Comparison of ENCODE assay signal across 20 cellular contexts in the genomic region with DNA sequence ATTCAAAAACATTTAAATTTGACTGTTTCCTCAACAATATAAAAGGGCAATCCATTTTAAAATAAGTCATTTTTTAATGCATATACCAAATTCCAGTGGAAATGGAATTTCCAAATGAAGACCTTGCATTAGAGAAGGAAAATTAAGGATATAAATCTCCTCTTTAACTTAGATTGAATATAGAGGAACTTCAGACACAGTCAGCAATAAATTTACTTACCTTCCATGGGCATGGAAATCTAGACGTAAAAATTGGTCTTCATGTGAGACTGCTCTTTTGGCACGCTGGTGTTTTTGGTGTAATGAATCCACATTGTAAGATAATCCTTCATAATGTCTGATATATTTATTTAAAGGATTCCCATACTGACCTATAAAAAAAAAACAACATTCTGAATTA. TPM values are rescaled to one million over a fixed set of nuclear protein-coding genes. Genes with fewer than 3 reads are reported as not detected.
A peak's percentile ranks its signal among the peaks of the same experiment; 100 is the strongest.
DNase-seq lines count a peak whose midpoint lies in the region; ATAC-seq and TF ChIP-seq lines count a peak whose summit lies in the region.
"Had no signal": no experiment of that assay in that cellular context is flagged by ENCODE, and none has a peak within 500 bp of the region (broad histone marks: within the 10 kb centered on the region; RNA-seq: fewer than 3 reads in every experiment).

No MANE protein-coding gene starts in this region.

- no peak overlapping the region for H2BK20ac ChIP-seq in IMR-90 (ENCODE audit: low read depth, low read length)

- H3K9ac ChIP-seq in IMR-90 (ENCODE audit: low read depth, low read length) = no peak overlapping the region
- H3K9ac ChIP-seq: BLaER1 treated with 17β-estradiol and CSF1 and Interleukin-3, amounts not matched to agents 10 nM and 100 nM had no signal

- no peak overlapping the region for H2BK120ac ChIP-seq in IMR-90 (ENCODE audit: low read depth, low read length)

- BruUV-seq in IMR-90 (replicated peaks; lab: Mats Ljungman, UMichigan) = no TSS peak

- H3K79me1 ChIP-seq in IMR-90 (ENCODE audit: low read depth in 1 of 2, low read length in 2 of 2) = peaks cover 14 to 61% of the 10 kb centered on the region in 2 experiments

- H3K36me3 ChIP-seq in IMR-90 (ENCODE audit: control insufficient read depth, insufficient read depth, low read length) (peaks cover 7% of the 10 kb centered on the region), thyroid gland (no peaks in the 10 kb centered on the region)

- H4K91ac ChIP-seq in IMR-90 (ENCODE audit: insufficient read depth, low read depth, low read length) = no peak overlapping the region

- no peak overlapping the region for H3K4me3 Mint-ChIP-seq in activated T-cell treated with anti-CD3 and anti-CD28 coated beads, Interleukin-2, amount 50 U/mL, for 72 hours
- H3K4me3 Mint-ChIP-seq in central memory CD8-positive, alpha-beta T cell = no peak overlapping the region
- H3K4me3 Mint-ChIP-seq: CD14-positive monocyte; CD4-positive, alpha-beta T cell; CD8-positive, alpha-beta memory T cell had no signal

- H3K9me1 ChIP-seq in IMR-90 (ENCODE audit: insufficient read depth, low read length) = 0 out of 2 replicates have a peak, but pooled peaks cover 3% of the 10 kb centered on the region

- H3K9me3 ChIP-seq in IMR-90 (ENCODE audit: control insufficient read depth, insufficient read depth, low read length) (no peaks in the 10 kb centered on the region), thyroid gland (no peaks in the 10 kb centered on the region)
- H3K9me3 ChIP-seq: BE2C had no signal

- no peak overlapping the region for H2AFZ ChIP-seq in IMR-90 (replicated peaks; ENCODE audit: low read length, poor library complexity)

- peak overlapping the region; percentile 30 for H3K27ac Mint-ChIP-seq in activated T-cell treated with anti-CD3 and anti-CD28 coated beads, Interleukin-2, amount 50 U/mL, for 72 hours
- peak overlapping the region; percentile 79 for H3K27ac Mint-ChIP-seq in central memory CD8-positive, alpha-beta T cell (ENCODE audit: low read depth)
- H3K27ac Mint-ChIP-seq: CD14-positive monocyte; CD4-positive, alpha-beta T cell had no signal

- H4K20me1 ChIP-seq in IMR-90 (ENCODE audit: insufficient read depth, low read length) = peaks cover 35% of the 10 kb centered on the region

- no peak overlapping the region for H2BK5ac ChIP-seq in IMR-90 (ENCODE audit: low read depth, low read length, poor library complexity, severe bottlenecking)

- no peak overlapping the region for H3K56ac ChIP-seq in IMR-90 (ENCODE audit: extremely low read depth, insufficient read depth, low read length)

- H3K36me3 Mint-ChIP-seq in activated T-cell treated with anti-CD3 and anti-CD28 coated beads, Interleukin-2, amount 50 U/mL, for 72 hours (ENCODE audit: insufficient read depth in 2 of 2) = peaks cover 0 to 8% of the 10 kb centered on the region in 2 donors
- peaks cover 24% of the 10 kb centered on the region for H3K36me3 Mint-ChIP-seq in central memory CD8-positive, alpha-beta T cell (ENCODE audit: insufficient read depth)

- H3K4me3 ChIP-seq in IMR-90 (ENCODE audit: insufficient read depth, low read depth, low read length) (no peak overlapping the region), thyroid gland (replicated peaks in 1 of 3) (no peak overlapping the region)
- H3K4me3 ChIP-seq: BLaER1 treated with 17β-estradiol and CSF1 and Interleukin-3, amounts not matched to agents 10 nM and 100 nM had no signal

- no peaks in the 10 kb centered on the region for H3K9me3 Mint-ChIP-seq in activated T-cell treated with anti-CD3 and anti-CD28 coated beads, Interleukin-2, amount 50 U/mL, for 72 hours
- no peaks in the 10 kb centered on the region for H3K9me3 Mint-ChIP-seq in central memory CD8-positive, alpha-beta T cell
- H3K9me3 Mint-ChIP-seq: CD14-positive monocyte; CD4-positive, alpha-beta T cell; CD8-positive, alpha-beta memory T cell had no signal

- no peak overlapping the region for H2AK9ac ChIP-seq in IMR-90 (replicated peaks; ENCODE audit: low read depth, low read length, poor library complexity)

- in situ Hi-C loops in IMR-90 (cut with MboI; ENCODE audit: low sequenced_read_pairs) = no loop called here

- H2AK5ac ChIP-seq in IMR-90 (ENCODE audit: low read depth, low read length) = no peak overlapping the region

- no peak overlapping the region for H3K14ac ChIP-seq in IMR-90 (replicated peaks; ENCODE audit: low read depth, low read length)

- no peak overlapping the region for H3K4me2 ChIP-seq in IMR-90 (ENCODE audit: low read depth, low read length)

- CTCF ChIA-PET in IMR-90 (lab: Yijun Ruan, JAX) = no interaction called here

- ATAC-seq in activated T-cell treated with anti-CD3 and anti-CD28 coated beads, Interleukin-2, amount 50 U/mL, for 72 hours (replicated peaks in 1 of 2) = no peak
- no peak for ATAC-seq in IMR-90 (ENCODE audit: low read depth)
- ATAC-seq in central memory CD8-positive, alpha-beta T cell (replicated peaks; ENCODE audit: extremely low read depth, poor library complexity, severe bottlenecking) = no peak
- no peak for ATAC-seq in HG03108 (IDR thresholded peaks at IDR 0.05; ENCODE audit: unreplicated experiment)

- dilution Hi-C loops in IMR-90 (cut with HindIII; ENCODE audit: low sequenced_read_pairs, unreplicated experiment) = no loop called here

- no peak for TF ChIP-seq RAD21 in IMR-90 (IDR thresholded peaks at IDR 0.05; ENCODE audit: low read length)

- H3K18ac ChIP-seq in IMR-90 (ENCODE audit: low read depth, low read length) = no peak overlapping the region

- no peaks in the 10 kb centered on the region for H3K27me3 Mint-ChIP-seq in activated T-cell treated with anti-CD3 and anti-CD28 coated beads, Interleukin-2, amount 50 U/mL, for 72 hours (ENCODE audit: low read depth)
- H3K27me3 Mint-ChIP-seq in central memory CD8-positive, alpha-beta T cell = no peaks in the 10 kb centered on the region
- H3K27me3 Mint-ChIP-seq: CD4-positive, alpha-beta T cell; CD8-positive, alpha-beta memory T cell had no signal

- H3K27me3 ChIP-seq in IMR-90 (ENCODE audit: control insufficient read depth, insufficient read depth, low read length) (no peaks in the 10 kb centered on the region), thyroid gland (no peaks in the 10 kb centered on the region)
- H3K27me3 ChIP-seq: BE2C; BLaER1 treated with 17β-estradiol and CSF1 and Interleukin-3, amounts not matched to agents 10 nM and 100 nM had no signal

- WGBS in IMR-90 (ENCODE audit: extremely low coverage in 2 of 2, insufficient read length in 1 of 2), 2 experiments = no CpG with 5 or more reads among the region's 2 CpGs
- WGBS in thyroid gland, 2 donors = 97 to 98% methylated on average over 2 of the region's 2 CpGs

- no peak overlapping the region for H3K4ac ChIP-seq in IMR-90 (ENCODE audit: low read depth, low read length)

- no peak for TF ChIP-seq POLR2A in IMR-90 (IDR thresholded peaks at IDR 0.05; ENCODE audit: low read depth, low read length)
- no peak for TF ChIP-seq POLR2A in thyroid gland (IDR thresholded peaks at IDR 0.05)

- H3K23ac ChIP-seq in IMR-90 (ENCODE audit: low read depth, low read length) = no peak overlapping the region

- H4K8ac ChIP-seq in IMR-90 (ENCODE audit: low read depth in 2 of 2, low read length in 2 of 2) = no peak overlapping the region

- peaks cover 6% of the 10 kb centered on the region for H3K4me1 Mint-ChIP-seq in activated T-cell treated with anti-CD3 and anti-CD28 coated beads, Interleukin-2, amount 50 U/mL, for 72 hours (ENCODE audit: low read depth)
- peaks cover 29% of the 10 kb centered on the region for H3K4me1 Mint-ChIP-seq in central memory CD8-positive, alpha-beta T cell

- H4K5ac ChIP-seq in IMR-90 (ENCODE audit: low read depth, low read length) = no peak overlapping the region

- no peak for TF ChIP-seq CTCF in IMR-90 (conservative IDR thresholded peaks at IDR 0.05; ENCODE audit: low read depth, low read length)
- no peak for TF ChIP-seq CTCF in thyroid gland (IDR thresholded peaks at IDR 0.05)

- H2BK15ac ChIP-seq in IMR-90 (ENCODE audit: low read depth, low read length) = no peak overlapping the region

- DNase-seq in activated T-cell treated with anti-CD3 and anti-CD28 coated beads, Interleukin-2, amount 50 U/mL, for 72 hours = no peak
- DNase-seq in activated T-cell treated with anti-CD3 and anti-CD28 coated beads, Interleukin-2, amount 50 U/mL, for 48 hours = no peak
- DNase-seq in IMR-90 (no peak), thyroid gland (no peak)
- DNase-seq in central memory CD8-positive, alpha-beta T cell (ENCODE audit: low spot score in 2 of 2) = no peak
- DNase-seq: ACHN; AML-193; BE2C; CD4-positive, alpha-beta T cell; CD8-positive, alpha-beta memory T cell; DMS 273 treated with DMSO at 0.1 percent for 48 hours; DMS79; EL; GDM1; H7; HCEC 1CT had no signal

- H3K27ac ChIP-seq in IMR-90 (ENCODE audit: insufficient read depth, low read length) (no peak overlapping the region), thyroid gland (no peak overlapping the region)
- H3K27ac ChIP-seq: 22Rv1; BLaER1 treated with 17β-estradiol and CSF1 and Interleukin-3, amounts not matched to agents 10 nM and 100 nM had no signal

- POLR2A ChIA-PET in IMR-90 (lab: Charles Lee; ENCODE audit: unreplicated experiment) = no interaction called here

- H3K4me1 ChIP-seq in IMR-90 (ENCODE audit: control insufficient read depth, insufficient read depth, low read length) (no peaks in the 10 kb centered on the region), thyroid gland (peaks cover 0 to 4% of the 10 kb centered on the region in 2 donors)
- H3K4me1 ChIP-seq: BE2C had no signal

- intact Hi-C loops in IMR-90 (cut with micrococcal nuclease) = loop anchor here (2.0 to 5.0 kb wide), 2 partner anchors 21 to 40 kb away; no protein-coding TSS in a partner anchor
- intact Hi-C loops in thyroid gland (cut with DNase I) = no loop called here

TF ChIP-seq in IMR-90, 13 proteins besides CTCF, POLR2A, EP300 and RAD21:
- TF ChIP-seq CEBPB (IDR thresholded peaks at IDR 0.05; ENCODE audit: low read depth, low read length) (no peak), MAFK (IDR thresholded peaks at IDR 0.05; ENCODE audit: low read depth, low read length) (0 out of 2 replicates have a peak, but pooled peaks have one; percentile 32), MXI1 (IDR thresholded peaks at IDR 0.05; ENCODE audit: borderline replicate concordance, low read depth, low read length) (no peak)

RNA-seq across cellular contexts. Expression of a gene that starts 32.1 kb away (rescaled TPM):
- 100 to 1,000 TPM in 1 of 2 donors, 10 to 100 TPM in 1; 96.5 to 108 TPM for total RNA-seq in activated T-cell treated with anti-CD3 and anti-CD28 coated beads, Interleukin-2, amount 50 U/mL, for 72 hours
- total RNA-seq in IMR-90 (2012; rRNA removed) = 185 and 217 TPM in 2 replicates
- 90.4 and 110 TPM in 2 replicates for polyA plus RNA-seq in IMR-90 (2012; rRNA removed)
- polyA plus RNA-seq in IMR-90 (2012; cell fraction: cytosol; rRNA removed) = 47.3 and 49.4 TPM in 2 replicates
- 11.6 and 52.2 TPM in 2 replicates for polyA plus RNA-seq in IMR-90 (2012; cell fraction: nucleus; rRNA removed; ENCODE audit: low replicate concordance)
- total RNA-seq in thyroid gland = 100 to 1,000 TPM; 112 to 157 (median 116) TPM

RNA-seq across cellular contexts. Expression of a gene that starts 53.7 kb away (rescaled TPM):
- 10 to 100 TPM; 10.6 to 12.3 TPM for total RNA-seq in activated T-cell treated with anti-CD3 and anti-CD28 coated beads, Interleukin-2, amount 50 U/mL, for 72 hours
- total RNA-seq in IMR-90 (2012; rRNA removed) (9.3 and 15.0 TPM in 2 replicates), thyroid gland (10 to 100 TPM; 27.1 to 31.3 (median 28.2) TPM)
- 3.1 and 4.0 TPM in 2 replicates for polyA plus RNA-seq in IMR-90 (2012; rRNA removed)
- 1.0 and 1.8 TPM in 2 replicates for polyA plus RNA-seq in IMR-90 (2012; cell fraction: cytosol; rRNA removed)
- 2.4 and 3.9 TPM in 2 replicates for polyA plus RNA-seq in IMR-90 (2012; cell fraction: nucleus; rRNA removed; ENCODE audit: low replicate concordance)
